1 cellular context compared by ENCODE assay signal in the genomic region with DNA sequence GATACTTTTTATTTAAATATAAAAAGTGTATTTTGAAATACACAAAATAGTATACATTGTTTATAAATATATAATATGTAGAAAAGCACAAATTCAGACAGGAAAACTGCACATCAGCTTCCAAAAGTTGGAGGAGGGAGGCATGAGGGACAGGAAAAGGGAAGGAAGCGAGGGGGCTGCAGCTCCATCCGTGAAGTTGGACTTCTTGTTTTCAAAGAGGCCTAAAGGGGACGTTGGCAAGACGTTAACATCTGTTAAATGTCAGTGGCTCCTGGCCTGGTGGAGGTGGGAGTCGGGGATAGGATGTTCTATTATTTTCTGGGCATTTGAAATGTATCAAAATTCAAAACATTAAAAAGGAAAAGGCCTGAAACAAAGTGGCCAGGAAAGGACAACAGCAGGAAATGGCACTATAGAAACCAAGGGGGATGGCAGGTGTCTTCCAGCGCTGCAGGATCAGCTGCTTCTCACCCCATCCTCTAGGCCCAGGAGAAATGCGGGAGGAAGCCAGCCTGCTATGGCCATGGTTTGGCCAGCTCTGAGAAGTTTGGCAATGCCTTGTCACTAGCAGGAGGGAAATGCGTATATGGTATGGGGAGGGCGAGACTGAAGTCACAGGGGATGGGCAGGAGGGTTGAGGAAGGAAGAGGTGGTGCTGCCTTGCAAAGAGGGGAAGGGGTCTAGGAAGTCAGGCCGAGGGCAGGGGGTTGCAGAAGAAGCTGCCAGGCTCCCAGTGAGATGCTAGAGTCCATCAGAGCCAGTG.
TF ChIP-seq lines count a peak whose summit lies in the region.

No MANE protein-coding gene starts in this region.

TF ChIP-seq in HepG2, 621 proteins besides CTCF, POLR2A, EP300 and RAD21:
- TF ChIP-seq, protein P1, sequence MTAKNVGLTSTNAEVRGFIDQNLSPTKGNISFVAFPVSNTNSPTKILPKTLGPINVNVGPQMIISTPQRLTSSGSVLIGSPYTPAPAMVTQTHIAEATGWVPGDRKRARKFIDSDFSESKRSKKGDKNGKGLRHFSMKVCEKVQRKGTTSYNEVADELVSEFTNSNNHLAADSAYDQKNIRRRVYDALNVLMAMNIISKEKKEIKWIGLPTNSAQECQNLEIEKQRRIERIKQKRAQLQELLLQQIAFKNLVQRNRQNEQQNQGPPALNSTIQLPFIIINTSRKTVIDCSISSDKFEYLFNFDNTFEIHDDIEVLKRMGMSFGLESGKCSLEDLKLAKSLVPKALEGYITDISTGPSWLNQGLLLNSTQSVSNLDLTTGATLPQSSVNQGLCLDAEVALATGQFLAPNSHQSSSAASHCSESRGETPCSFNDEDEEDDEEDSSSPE (CRISPR knock-in tag; IDR thresholded peaks at IDR 0.05) = no peak
- TF ChIP-seq ZNF143 (CRISPR knock-in tag; IDR thresholded peaks at IDR 0.05) (no peak), ZNF501 (CRISPR knock-in tag; IDR thresholded peaks at IDR 0.05) (no peak), ZNF264 (CRISPR knock-in tag; IDR thresholded peaks at IDR 0.05) (no peak), EHMT2 (IDR thresholded peaks at IDR 0.05; ENCODE audit: borderline replicate concordance, low read depth, low read length) (no peak)
- TF ChIP-seq, protein P2, sequence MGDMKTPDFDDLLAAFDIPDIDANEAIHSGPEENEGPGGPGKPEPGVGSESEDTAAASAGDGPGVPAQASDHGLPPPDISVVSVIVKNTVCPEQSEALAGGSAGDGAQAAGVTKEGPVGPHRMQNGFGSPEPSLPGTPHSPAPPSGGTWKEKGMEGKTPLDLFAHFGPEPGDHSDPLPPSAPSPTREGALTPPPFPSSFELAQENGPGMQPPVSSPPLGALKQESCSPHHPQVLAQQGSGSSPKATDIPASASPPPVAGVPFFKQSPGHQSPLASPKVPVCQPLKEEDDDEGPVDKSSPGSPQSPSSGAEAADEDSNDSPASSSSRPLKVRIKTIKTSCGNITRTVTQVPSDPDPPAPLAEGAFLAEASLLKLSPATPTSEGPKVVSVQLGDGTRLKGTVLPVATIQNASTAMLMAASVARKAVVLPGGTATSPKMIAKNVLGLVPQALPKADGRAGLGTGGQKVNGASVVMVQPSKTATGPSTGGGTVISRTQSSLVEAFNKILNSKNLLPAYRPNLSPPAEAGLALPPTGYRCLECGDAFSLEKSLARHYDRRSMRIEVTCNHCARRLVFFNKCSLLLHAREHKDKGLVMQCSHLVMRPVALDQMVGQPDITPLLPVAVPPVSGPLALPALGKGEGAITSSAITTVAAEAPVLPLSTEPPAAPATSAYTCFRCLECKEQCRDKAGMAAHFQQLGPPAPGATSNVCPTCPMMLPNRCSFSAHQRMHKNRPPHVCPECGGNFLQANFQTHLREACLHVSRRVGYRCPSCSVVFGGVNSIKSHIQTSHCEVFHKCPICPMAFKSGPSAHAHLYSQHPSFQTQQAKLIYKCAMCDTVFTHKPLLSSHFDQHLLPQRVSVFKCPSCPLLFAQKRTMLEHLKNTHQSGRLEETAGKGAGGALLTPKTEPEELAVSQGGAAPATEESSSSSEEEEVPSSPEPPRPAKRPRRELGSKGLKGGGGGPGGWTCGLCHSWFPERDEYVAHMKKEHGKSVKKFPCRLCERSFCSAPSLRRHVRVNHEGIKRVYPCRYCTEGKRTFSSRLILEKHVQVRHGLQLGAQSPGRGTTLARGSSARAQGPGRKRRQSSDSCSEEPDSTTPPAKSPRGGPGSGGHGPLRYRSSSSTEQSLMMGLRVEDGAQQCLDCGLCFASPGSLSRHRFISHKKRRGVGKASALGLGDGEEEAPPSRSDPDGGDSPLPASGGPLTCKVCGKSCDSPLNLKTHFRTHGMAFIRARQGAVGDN (CRISPR knock-in tag; IDR thresholded peaks at IDR 0.05) = 0 out of 2 replicates have a peak, but pooled peaks have one; percentile 10
